ENCODE assay signal across 23 cellular contexts in genomic region chr7:125173571-125173970, GRCh38.
DNase-seq lines count a peak whose midpoint lies in the region; ATAC-seq, FAIRE-seq and TF ChIP-seq lines count a peak whose summit lies in the region.
"Had no signal": no experiment of that assay in that cellular context is flagged by ENCODE, and none has a peak within 500 bp of the region (broad histone marks: within the 10 kb centered on the region; RNA-seq: fewer than 3 reads in every experiment).

No MANE protein-coding gene starts in this region.

- H3K9me3 ChIP-seq in PC-3 (ENCODE audit: low read length) = no peaks in the 10 kb centered on the region
- H3K9me3 ChIP-seq in K562 (replicated peaks; ENCODE audit: control insufficient read depth, insufficient read depth, low read depth, low read length) = no peaks in the 10 kb centered on the region
- H3K9me3 ChIP-seq in fibroblast of lung (ENCODE audit: control insufficient read depth, insufficient read depth, low read depth, low read length) = no peaks in the 10 kb centered on the region
- no peaks in the 10 kb centered on the region for H3K9me3 ChIP-seq in lower lobe of right lung
- H3K9me3 ChIP-seq: BLaER1 treated with 17β-estradiol and CSF1 and Interleukin-3, amounts not matched to agents 10 nM and 100 nM had no signal

- TF ChIP-seq EP300 in K562 (IDR thresholded peaks at IDR 0.05; ENCODE audit: low read length) = no peak

- no peak overlapping the region for H3K4me2 ChIP-seq in PC-3 (ENCODE audit: low read length)
- no peak overlapping the region for H3K4me2 ChIP-seq in K562 (ENCODE audit: insufficient read depth, low read length)
- no peak overlapping the region for H3K4me2 ChIP-seq in fibroblast of lung (ENCODE audit: extremely low read depth, insufficient read depth, low read length)
- H3K4me2 ChIP-seq: BLaER1 treated with 17β-estradiol and CSF1 and Interleukin-3, amounts not matched to agents 10 nM and 100 nM had no signal

- intact Hi-C loops in PC-3 (cut with micrococcal nuclease) (no loop called here), K562 (cut with micrococcal nuclease) (no loop called here), lower lobe of right lung (cut with DNase I) (no loop called here), left cardiac atrium (cut with DNase I) (no loop called here)

- POLR2A ChIA-PET in PC-3 (lab: Charles Lee; ENCODE audit: unreplicated experiment) = no interaction called here
- POLR2A ChIA-PET in K562 (lab: Yijun Ruan, JAX) = no interaction called here

- ATAC-seq in GM18520 (IDR thresholded peaks at IDR 0.05; ENCODE audit: unreplicated experiment) = peak; percentile 61
- no peak for ATAC-seq in PC-3
- peak; percentile 51; the same call in 1 of the 3 replicates for ATAC-seq in K562
- ATAC-seq in lower lobe of right lung = no peak
- no peak for ATAC-seq in left cardiac atrium
- ATAC-seq in HG03571 (IDR thresholded peaks at IDR 0.05; ENCODE audit: unreplicated experiment) = no peak

- no peaks in the 10 kb centered on the region for H3K9me1 ChIP-seq in K562 (ENCODE audit: control insufficient read depth, insufficient read depth, low read length)

- no peaks in the 10 kb centered on the region for H3K9me2 ChIP-seq in PC-3 (replicated peaks; ENCODE audit: low read length)

- H3K27ac ChIP-seq in PC-3 (ENCODE audit: low read length) = no peak overlapping the region
- H3K27ac ChIP-seq in K562 (ENCODE audit: extremely low read depth, low read depth, low read length) = no peak overlapping the region
- H3K27ac ChIP-seq in fibroblast of lung (ENCODE audit: insufficient read depth, low read length) = no peak overlapping the region
- H3K27ac ChIP-seq in lower lobe of right lung = no peak overlapping the region
- H3K27ac ChIP-seq: BLaER1 treated with 17β-estradiol and CSF1 and Interleukin-3, amounts not matched to agents 10 nM and 100 nM; HL-60 had no signal

- H3K9ac ChIP-seq in PC-3 (ENCODE audit: low read length) = no peak overlapping the region
- no peak overlapping the region for H3K9ac ChIP-seq in K562 (ENCODE audit: insufficient read depth in 1 of 2, low read depth in 2 of 2, low read length in 2 of 2)
- no peak overlapping the region for H3K9ac ChIP-seq in fibroblast of lung (ENCODE audit: insufficient read depth, low read length)
- H3K9ac ChIP-seq: BLaER1 treated with 17β-estradiol and CSF1 and Interleukin-3, amounts not matched to agents 10 nM and 100 nM had no signal

- no peaks in the 10 kb centered on the region for H3K4me1 ChIP-seq in PC-3 (ENCODE audit: insufficient read depth, low read length)
- no peaks in the 10 kb centered on the region for H3K4me1 ChIP-seq in K562 (replicated peaks in 1 of 2; ENCODE audit: control insufficient read depth in 2 of 2, insufficient read depth in 2 of 2, low read length in 2 of 2)
- no peaks in the 10 kb centered on the region for H3K4me1 ChIP-seq in fibroblast of lung (ENCODE audit: control insufficient read depth, extremely low read depth, insufficient read depth, low read length)
- H3K4me1 ChIP-seq in lower lobe of right lung = no peaks in the 10 kb centered on the region
- H3K4me1 ChIP-seq: BLaER1 treated with 17β-estradiol and CSF1 and Interleukin-3, amounts not matched to agents 10 nM and 100 nM had no signal

- no peaks in the 10 kb centered on the region for H4K20me1 ChIP-seq in PC-3 (ENCODE audit: low read length)
- H4K20me1 ChIP-seq in K562 (replicated peaks; ENCODE audit: control insufficient read depth, insufficient read depth, low read length) = no peaks in the 10 kb centered on the region
- no peaks in the 10 kb centered on the region for H4K20me1 ChIP-seq in fibroblast of lung (ENCODE audit: control insufficient read depth, extremely low read depth, insufficient read depth, low read length)
- H4K20me1 ChIP-seq: BLaER1 treated with 17β-estradiol and CSF1 and Interleukin-3, amounts not matched to agents 10 nM and 100 nM had no signal

- no peaks in the 10 kb centered on the region for H3K36me3 ChIP-seq in PC-3 (ENCODE audit: low read depth, low read length)
- no peaks in the 10 kb centered on the region for H3K36me3 ChIP-seq in K562 (ENCODE audit: control insufficient read depth, insufficient read depth, low read length)
- no peaks in the 10 kb centered on the region for H3K36me3 ChIP-seq in fibroblast of lung (ENCODE audit: control insufficient read depth, insufficient read depth, low read length)
- H3K36me3 ChIP-seq in lower lobe of right lung = no peaks in the 10 kb centered on the region
- H3K36me3 ChIP-seq: BLaER1 treated with 17β-estradiol and CSF1 and Interleukin-3, amounts not matched to agents 10 nM and 100 nM had no signal

- peak; percentile 64 for FAIRE-seq in K562 (lab: Jason Lieb, UNC)
- FAIRE-seq: D721Med, H54, HTR-8/SVneo had no signal

- H3F3A ChIP-seq in PC-3 (ENCODE audit: low read length, unreplicated experiment) = no peaks in the 10 kb centered on the region

- H2AFZ ChIP-seq in PC-3 (ENCODE audit: low read length) (no peak overlapping the region), K562 (ENCODE audit: low read depth, low read length) (no peak overlapping the region), fibroblast of lung (ENCODE audit: low read length) (no peak overlapping the region)

- TF ChIP-seq POLR2A in K562 (conservative IDR thresholded peaks at IDR 0.05) = no peak

- H3K4me3 ChIP-seq in PC-3 (ENCODE audit: low read length) (no peak overlapping the region), K562 (no peak overlapping the region), fibroblast of lung (replicated peaks in 1 of 4; ENCODE audit: control extremely low read depth in 1 of 4, insufficient read depth in 1 of 4, low read depth in 3 of 4, low read length in 4 of 4) (no peak overlapping the region), lower lobe of right lung (no peak overlapping the region)
- H3K4me3 ChIP-seq: BLaER1 treated with 17β-estradiol and CSF1 and Interleukin-3, amounts not matched to agents 10 nM and 100 nM had no signal

- H3K27me3 ChIP-seq in PC-3 (ENCODE audit: low read length) (no peaks in the 10 kb centered on the region), K562 (ENCODE audit: control insufficient read depth in 2 of 2, insufficient read depth in 2 of 2, low read length in 2 of 2) (no peaks in the 10 kb centered on the region), fibroblast of lung (ENCODE audit: control insufficient read depth, insufficient read depth, low read length) (no peaks in the 10 kb centered on the region), lower lobe of right lung (ENCODE audit: low read depth) (no peaks in the 10 kb centered on the region)
- H3K27me3 ChIP-seq: BLaER1 treated with 17β-estradiol and CSF1 and Interleukin-3, amounts not matched to agents 10 nM and 100 nM had no signal

- 0% methylated on average over 2 of the region's 2 CpGs for WGBS in K562 (ENCODE audit: insufficient coverage, low coverage, missing lambda C conversion rate)

- BruUV-seq in PC-3 (replicated peaks; lab: Mats Ljungman, UMichigan) (no TSS peak), K562 (replicated peaks; lab: Mats Ljungman, UMichigan) (no TSS peak)

- in situ Hi-C loops in K562 (cut with MboI) = no loop called here

- no peak for TF ChIP-seq CTCF in PC-3 (conservative IDR thresholded peaks at IDR 0.05; ENCODE audit: low read depth, low read length)
- TF ChIP-seq CTCF in K562 (IDR thresholded peaks at IDR 0.05 in 2 of 3, conservative IDR thresholded peaks at IDR 0.05 in 1 of 3; ENCODE audit: insufficient read depth in 2 of 3, low read depth in 1 of 3, low read length in 3 of 3) = no peak
- TF ChIP-seq CTCF in fibroblast of lung (conservative IDR thresholded peaks at IDR 0.05 in 1 of 2, IDR thresholded peaks at IDR 0.05 in 1 of 2; ENCODE audit: low read depth in 1 of 2, low read length in 2 of 2) = no peak
- TF ChIP-seq CTCF in lower lobe of right lung (IDR thresholded peaks at IDR 0.05) = no peak

- H3K79me2 ChIP-seq in PC-3 (ENCODE audit: low read length) = no peaks in the 10 kb centered on the region
- no peaks in the 10 kb centered on the region for H3K79me2 ChIP-seq in K562 (ENCODE audit: control insufficient read depth, insufficient read depth, low read length)
- no peaks in the 10 kb centered on the region for H3K79me2 ChIP-seq in fibroblast of lung (ENCODE audit: control insufficient read depth, insufficient read depth, low read length)

- TF ChIP-seq RAD21 in K562 (CRISPR knock-in tag; conservative IDR thresholded peaks at IDR 0.05 in 1 of 2, IDR thresholded peaks at IDR 0.05 in 1 of 2) = no peak

- DNase-seq in PC-3 (peak; percentile 9), K562 (ENCODE audit: extremely low read depth in 1 of 4, low spot score in 3 of 4) (peak in 1 of 4 experiments; percentile 9), fibroblast of lung (ENCODE audit: low read depth in 2 of 2) (peak; percentile 3 to 22), lower lobe of right lung (no peak), left cardiac atrium (no peak), SW 1271 (lab: John Stamatoyannopoulos, UW) (no peak)
- DNase-seq: DMS79, HFFc6, Kasumi-1, MM.1S, NCI-H1092, NCI-H1436 treated with DMSO at 0.1 percent for 48 hours, NCI-H2029 treated with DMSO at 0.1 percent for 48 hours, NCI-H2171 treated with DMSO at 0.1 percent for 48 hours, NCI-H446 treated with DMSO at 0.1 percent for 48 hours, NCI-H69 had no signal

- CTCF ChIA-PET in PC-3 (lab: Charles Lee) (no interaction called here), K562 (lab: Yijun Ruan, JAX; ENCODE audit: low intra/inter-chr PET ratio) (no interaction called here)

TF ChIP-seq in K562, 482 proteins besides CTCF, POLR2A, EP300 and RAD21 (continues in another document):
- no peak for TF ChIP-seq FOXO4 (CRISPR knock-in tag; IDR thresholded peaks at IDR 0.05)
- TF ChIP-seq CREBBP (IDR thresholded peaks at IDR 0.05; ENCODE audit: low read depth, low read length) = no peak
- no peak for TF ChIP-seq SMARCB1 (IDR thresholded peaks at IDR 0.05; ENCODE audit: insufficient read length, low read depth)
- TF ChIP-seq E2F1 (CRISPR knock-in tag; IDR thresholded peaks at IDR 0.05) = no peak

Comparison
In these comparisons a context has a peak if more than half of its experiments do, and no peak if none do; other contexts are left out.
1. ATAC-seq: peak in GM18520 (single experiment) and K562 (single experiment); none in PC-3 (single experiment), lower lobe of right lung (0 of 2), left cardiac atrium (0 of 2) and HG03571 (single experiment).
2. DNase-seq: peak in PC-3 (single experiment) and fibroblast of lung (2 of 2); none in lower lobe of right lung (single experiment), left cardiac atrium (single experiment) and SW 1271 (0 of 2).